Comparison of ENCODE assay signal across 10 cellular contexts in genomic region chr4:130808492-130808891, GRCh38.
DNase-seq lines count a peak whose midpoint lies in the region; ATAC-seq, FAIRE-seq and TF ChIP-seq lines count a peak whose summit lies in the region.
"Had no signal": no experiment of that assay in that cellular context is flagged by ENCODE, and none has a peak within 500 bp of the region (broad histone marks: within the 10 kb centered on the region; RNA-seq: fewer than 3 reads in every experiment).

No MANE protein-coding gene starts in this region.

- TF ChIP-seq CTCF in GM13977 (IDR thresholded peaks at IDR 0.05; ENCODE audit: extremely low read depth, insufficient read depth, missing control alignments), result peak; percentile 50
- no peak for TF ChIP-seq CTCF in fibroblast of villous mesenchyme (IDR thresholded peaks at IDR 0.05; ENCODE audit: insufficient read depth, low read depth, low read length)

- peaks cover 0 to 5% (median 0%) of the 10 kb centered on the region in 3 donors for H3K27me3 Mint-ChIP-seq in immature natural killer cell (ENCODE audit: low read depth in 3 of 3)

- H3K4me3 Mint-ChIP-seq in immature natural killer cell, result no peak overlapping the region
- H3K4me3 Mint-ChIP-seq: T-helper 1 cell treated with Interleukin-12 subunit alpha and Interleukin-12 subunit beta and Interleukin-4 antibody, amounts not matched to agents 30 μg/mL and 1 μg/mL, for 36 hours had no signal

- H3K36me3 Mint-ChIP-seq in immature natural killer cell, result no peaks in the 10 kb centered on the region

- in situ Hi-C loops in GM13977 (cut with MboI; ENCODE audit: low pct_unique_long_range_greater_than_20kb, low sequenced_read_pairs, unreplicated experiment), result no loop called here

- H3K9me3 Mint-ChIP-seq in immature natural killer cell, result peaks cover 5 to 45% (median 14%) of the 10 kb centered on the region in 6 donors

- no peaks in the 10 kb centered on the region for H3K4me1 Mint-ChIP-seq in immature natural killer cell

- DNase-seq in GM13977 (ENCODE audit: low spot score) (no peak), OCI-M1 (lab: John Stamatoyannopoulos, UW) (peak; percentile 67), fibroblast of villous mesenchyme (ENCODE audit: low read depth) (peak; percentile 2), immature natural killer cell (no peak)
- DNase-seq in activated naive CD4-positive, alpha-beta T cell treated with Interleukin-2 at 50 U/mL for 16 hours, result no peak

- no peak overlapping the region for H3K4me3 ChIP-seq in fibroblast of villous mesenchyme (ENCODE audit: low read depth, low read length)

- H3K27ac Mint-ChIP-seq in immature natural killer cell, result no peak overlapping the region
- H3K27ac Mint-ChIP-seq: T-helper 1 cell treated with Interleukin-12 subunit alpha and Interleukin-12 subunit beta and Interleukin-4 antibody, amounts not matched to agents 30 μg/mL and 1 μg/mL, for 36 hours had no signal

- FAIRE-seq in A204.1 (lab: Jason Lieb, UNC), result peak; percentile 68
- FAIRE-seq: G401.6 had no signal

- ATAC-seq in HG02970 (IDR thresholded peaks at IDR 0.05; ENCODE audit: low FRiP score, unreplicated experiment) (no peak), GM21528 (IDR thresholded peaks at IDR 0.05; ENCODE audit: low FRiP score, unreplicated experiment) (no peak)

Comparison
In these comparisons a context has a peak if more than half of its experiments do, and no peak if none do; other contexts are left out.
1. DNase-seq: peak in OCI-M1 (single experiment) and fibroblast of villous mesenchyme (single experiment); none in GM13977 (single experiment), activated naive CD4-positive, alpha-beta T cell treated with Interleukin-2 at 50 U/mL for 16 hours (single experiment) and immature natural killer cell (0 of 3).